7 cellular contexts compared by ENCODE assay signal in the genomic region with DNA sequence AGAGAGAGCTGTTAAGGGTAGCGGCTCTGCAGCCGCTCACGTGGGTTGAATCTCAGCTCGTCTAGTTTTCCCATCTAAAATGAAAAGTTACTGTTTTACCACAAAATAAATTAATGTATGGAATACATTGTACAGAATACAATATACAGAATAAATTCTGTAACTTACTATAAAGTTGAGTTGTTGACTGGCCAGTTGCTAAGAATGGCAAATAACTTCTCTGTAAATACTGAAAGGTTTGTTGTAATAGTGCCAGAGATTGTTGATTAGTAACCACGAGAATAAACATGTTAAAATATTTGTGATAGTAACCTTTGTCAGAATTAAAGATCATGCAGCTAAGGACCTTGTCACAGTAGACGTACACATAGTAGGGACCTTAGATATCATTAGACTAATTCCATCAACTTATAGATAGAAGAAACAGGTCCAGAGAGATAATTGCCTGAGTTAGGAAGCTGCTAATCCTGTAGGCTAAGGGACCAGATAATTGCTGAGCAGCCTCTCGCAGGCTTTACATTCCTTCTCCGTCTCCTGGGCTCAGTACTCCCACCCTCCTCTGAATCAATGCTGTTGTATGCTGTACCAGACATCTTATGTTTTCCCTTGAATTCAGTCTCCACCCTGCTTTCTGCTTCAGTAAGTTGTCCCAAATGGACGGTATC. TPM values are rescaled to one million over a fixed set of nuclear protein-coding genes. Genes with fewer than 3 reads are reported as not detected.
DNase-seq lines count a peak whose midpoint lies in the region; TF ChIP-seq lines count a peak whose summit lies in the region.

No MANE protein-coding gene starts in this region.

- peak overlapping the region; percentile 80 for H3K9ac ChIP-seq in skeletal muscle satellite cell (ENCODE audit: low read depth, low read length)

- H3K4me1 ChIP-seq in HAP-1 = peaks cover 24% of the 10 kb centered on the region
- peaks cover 36% of the 10 kb centered on the region for H3K4me1 ChIP-seq in SJSA1 (replicated peaks)
- H3K4me1 ChIP-seq in skeletal muscle satellite cell (ENCODE audit: control insufficient read depth, insufficient read depth, low read length) = peaks cover 47% of the 10 kb centered on the region

- TF ChIP-seq CTCF in fibroblast of the aortic adventitia (IDR thresholded peaks at IDR 0.05; ENCODE audit: insufficient read depth, low read length) = no peak

- H3K4me3 ChIP-seq in HAP-1 = peak overlapping the region; percentile 52
- peak overlapping the region; percentile 49 for H3K4me3 ChIP-seq in SJSA1
- H3K4me3 ChIP-seq in fibroblast of the aortic adventitia (ENCODE audit: low read depth, low read length) = peak overlapping the region; percentile 92
- H3K4me3 ChIP-seq in skeletal muscle satellite cell (ENCODE audit: low read length) = peak overlapping the region; percentile 95

- no peak for DNase-seq in HAP-1 (ENCODE audit: low spot score in 2 of 2)
- no peak for DNase-seq in SJSA1 (ENCODE audit: low read depth in 1 of 2, low spot score in 2 of 2)
- no peak for DNase-seq in fibroblast of the aortic adventitia (ENCODE audit: low read depth)
- no peak for DNase-seq in HCEC 1CT
- no peak for DNase-seq in GF-D8 (lab: John Stamatoyannopoulos, UW)
- DNase-seq in NCI-H128 (lab: John Stamatoyannopoulos, UW; ENCODE audit: unreplicated experiment) = no peak

- H3K27me3 ChIP-seq in HAP-1 (ENCODE audit: low read depth) (no peaks in the 10 kb centered on the region), SJSA1 (replicated peaks) (no peaks in the 10 kb centered on the region), skeletal muscle satellite cell (ENCODE audit: control insufficient read depth, insufficient read depth, low read length) (no peaks in the 10 kb centered on the region)

- H3K27ac ChIP-seq in SJSA1 = peak overlapping the region; percentile 27

- peak overlapping the region; percentile 99 for H3K4me2 ChIP-seq in skeletal muscle satellite cell (ENCODE audit: low read length)

- in situ Hi-C loops in HAP-1 (cut with MboI; ENCODE audit: low sequenced_read_pairs) = no loop called here

- no peaks in the 10 kb centered on the region; the same call in 1 of the 2 replicates for H3K36me3 ChIP-seq in HAP-1 (replicated peaks)
- no peaks in the 10 kb centered on the region for H3K36me3 ChIP-seq in SJSA1
- no peaks in the 10 kb centered on the region for H3K36me3 ChIP-seq in skeletal muscle satellite cell (ENCODE audit: insufficient read depth, low read length)

- H3K9me3 ChIP-seq in HAP-1 (no peaks in the 10 kb centered on the region), SJSA1 (replicated peaks) (no peaks in the 10 kb centered on the region), skeletal muscle satellite cell (replicated peaks; ENCODE audit: low read length) (no peaks in the 10 kb centered on the region)

RNA-seq across cellular contexts. Expression of gene NRM, which starts 0.6 kb away (rescaled TPM):
- total RNA-seq in SJSA1 (2014; rRNA removed; shearing (Covaris generic)) = 6.8 and 10.0 TPM in 2 replicates
- total RNA-seq in fibroblast of the aortic adventitia (ENCODE audit: low replicate concordance) = 0.82 and 9.9 TPM in 2 replicates
- 2.4 and 3.3 TPM in 2 replicates for total RNA-seq in skeletal muscle satellite cell (2012; rRNA removed)

RNA-seq across cellular contexts. Expression of gene PPP1R18, which starts 4.9 kb away (rescaled TPM):
- total RNA-seq in SJSA1 (2014; rRNA removed; shearing (Covaris generic)) = 53.2 and 76.8 TPM in 2 replicates
- 33.0 and 82.2 TPM in 2 replicates for total RNA-seq in fibroblast of the aortic adventitia (ENCODE audit: low replicate concordance)
- 54.5 and 69.2 TPM in 2 replicates for total RNA-seq in skeletal muscle satellite cell (2012; rRNA removed)

RNA-seq across cellular contexts. Expression of gene DHX16, which starts 18.5 kb away (rescaled TPM):
- 59.5 and 86.3 TPM in 2 replicates for total RNA-seq in SJSA1 (2014; rRNA removed; shearing (Covaris generic))
- 20.9 and 64.8 TPM in 2 replicates for total RNA-seq in fibroblast of the aortic adventitia (ENCODE audit: low replicate concordance)
- 23.1 and 27.7 TPM in 2 replicates for total RNA-seq in skeletal muscle satellite cell (2012; rRNA removed)

RNA-seq across cellular contexts. Expression of gene MDC1, which starts 25.7 kb away (rescaled TPM):
- total RNA-seq in SJSA1 (2014; rRNA removed; shearing (Covaris generic)) = 8.4 and 8.6 TPM in 2 replicates
- total RNA-seq in fibroblast of the aortic adventitia (ENCODE audit: low replicate concordance) = 3.7 and 12.1 TPM in 2 replicates
- total RNA-seq in skeletal muscle satellite cell (2012; rRNA removed) = 6.1 and 7.6 TPM in 2 replicates

RNA-seq across cellular contexts. Expression of gene TUBB, which starts 28.8 kb away (rescaled TPM):
- 1,157 and 1,642 TPM in 2 replicates for total RNA-seq in SJSA1 (2014; rRNA removed; shearing (Covaris generic))
- total RNA-seq in fibroblast of the aortic adventitia (ENCODE audit: low replicate concordance) = 120 and 996 TPM in 2 replicates
- 624 and 1,061 TPM in 2 replicates for total RNA-seq in skeletal muscle satellite cell (2012; rRNA removed)
